ENCODE assay signal across 9 cellular contexts in genomic region chr7:3955751-3956696, GRCh38.
DNase-seq lines count a peak whose midpoint lies in the region; ATAC-seq and TF ChIP-seq lines count a peak whose summit lies in the region.
"Had no signal": no experiment of that assay in that cellular context is flagged by ENCODE, and none has a peak within 500 bp of the region (broad histone marks: within the 10 kb centered on the region; RNA-seq: fewer than 3 reads in every experiment).

No MANE protein-coding gene starts in this region.

- H3K4me1 Mint-ChIP-seq in IgD-negative memory B cell (peaks cover 15 to 37% (median 21%) of the 10 kb centered on the region in 3 donors), WTC11 (no peaks in the 10 kb centered on the region)

- DNase-seq in DMS53 (lab: John Stamatoyannopoulos, UW) (peak; percentile 84), esophagus squamous epithelium (lab: John Stamatoyannopoulos, UW) (no peak), WTC11 (ENCODE audit: low spot score) (no peak), NAMALWA (ENCODE audit: low spot score) (no peak), erythroblast (lab: John Stamatoyannopoulos, UW) (no peak), NK-92 (lab: John Stamatoyannopoulos, UW; ENCODE audit: unreplicated experiment) (no peak)
- DNase-seq: psoas muscle had no signal

- intact Hi-C loops in esophagus squamous epithelium (cut with DNase I) = no loop called here

- H3K27me3 Mint-ChIP-seq in IgD-negative memory B cell (peaks cover 24% of the 10 kb centered on the region), WTC11 (ENCODE audit: low read depth) (no peaks in the 10 kb centered on the region)

- no peaks in the 10 kb centered on the region for H3K9me3 ChIP-seq in esophagus squamous epithelium
- H3K9me3 ChIP-seq: psoas muscle had no signal

- H3K4me1 ChIP-seq in esophagus squamous epithelium = peaks cover 14 to 43% (median 27%) of the 10 kb centered on the region in 3 donors
- H3K4me1 ChIP-seq: psoas muscle had no signal

- ATAC-seq in GM21528 (IDR thresholded peaks at IDR 0.05; ENCODE audit: low FRiP score, unreplicated experiment) (peak; percentile 62), WTC11 (no peak)

- POLR2A ChIA-PET in WTC11 (lab: Charles Lee) = interaction anchor here (0.5 kb wide), 1 partner anchor 28 kb away, joined by 4 read pairs; no protein-coding TSS in a partner anchor

- H3K27ac Mint-ChIP-seq in IgD-negative memory B cell (peak overlapping the region in 1 of 3 donors; percentile 65), WTC11 (no peak overlapping the region)

- H3K27ac ChIP-seq in esophagus squamous epithelium = peak overlapping the region in 3 of 4 donors; percentile 22 to 34 (median 33)
- H3K27ac ChIP-seq: psoas muscle had no signal

- H3K9me3 Mint-ChIP-seq in IgD-negative memory B cell (peaks cover 0 to under 1% (median 0%) of the 10 kb centered on the region in 3 donors), WTC11 (no peaks in the 10 kb centered on the region; the same call in 1 of the 2 replicates)

- peaks cover 0 to 6% (median 0%) of the 10 kb centered on the region in 3 donors for H3K36me3 ChIP-seq in esophagus squamous epithelium

- H3K36me3 Mint-ChIP-seq in IgD-negative memory B cell (peaks cover 2% of the 10 kb centered on the region), WTC11 (peaks cover 5% of the 10 kb centered on the region; the same call in 1 of the 2 replicates)

- 33 to 73% methylated on average over 12 to 13 of the region's 14 CpGs for WGBS in esophagus squamous epithelium, 2 donors

- TF ChIP-seq CTCF in esophagus squamous epithelium (IDR thresholded peaks at IDR 0.05) (no peak), WTC11 (IDR thresholded peaks at IDR 0.05) (no peak)

- TF ChIP-seq POLR2A in esophagus squamous epithelium (IDR thresholded peaks at IDR 0.05) (no peak), erythroblast (IDR thresholded peaks at IDR 0.05; ENCODE audit: low read length) (no peak)

- no peak overlapping the region for H3K4me3 ChIP-seq in esophagus squamous epithelium
- H3K4me3 ChIP-seq: psoas muscle had no signal

- CTCF ChIA-PET in WTC11 (lab: Charles Lee) = no interaction called here

- H3K4me3 Mint-ChIP-seq in IgD-negative memory B cell = peak overlapping the region in 3 of 4 donors; percentile 47 to 77 (median 77)
- H3K4me3 Mint-ChIP-seq in WTC11 = no peak overlapping the region

- peaks cover 0 to 34% (median 0%) of the 10 kb centered on the region in 4 donors for H3K27me3 ChIP-seq in esophagus squamous epithelium

TF ChIP-seq in WTC11, 78 proteins besides CTCF, POLR2A, EP300 and RAD21:
- no peak for TF ChIP-seq RELA (CRISPR knock-in tag; IDR thresholded peaks at IDR 0.05; ENCODE audit: borderline replicate concordance)
- TF ChIP-seq TEAD4 (CRISPR knock-in tag; IDR thresholded peaks at IDR 0.05) = no peak
- TF ChIP-seq CDX4 (CRISPR knock-in tag; IDR thresholded peaks at IDR 0.05; ENCODE audit: borderline replicate concordance) = no peak
- no peak for TF ChIP-seq FOXJ3 (CRISPR knock-in tag; IDR thresholded peaks at IDR 0.05; ENCODE audit: borderline replicate concordance)
- no peak for TF ChIP-seq CBFB (CRISPR knock-in tag; IDR thresholded peaks at IDR 0.05; ENCODE audit: low read depth)
- TF ChIP-seq ZNF512 (CRISPR knock-in tag; IDR thresholded peaks at IDR 0.05; ENCODE audit: borderline replicate concordance) = no peak
- TF ChIP-seq NR3C1 (CRISPR knock-in tag; conservative IDR thresholded peaks at IDR 0.05; ENCODE audit: low read depth) = no peak
- no peak for TF ChIP-seq IRF1 (CRISPR knock-in tag; IDR thresholded peaks at IDR 0.05)
- TF ChIP-seq MLX (CRISPR knock-in tag; IDR thresholded peaks at IDR 0.05) = no peak
- TF ChIP-seq ZNF425 (CRISPR knock-in tag; conservative IDR thresholded peaks at IDR 0.05) = no peak
